ENCODE assay signal across 8 cellular contexts in the genomic region with DNA sequence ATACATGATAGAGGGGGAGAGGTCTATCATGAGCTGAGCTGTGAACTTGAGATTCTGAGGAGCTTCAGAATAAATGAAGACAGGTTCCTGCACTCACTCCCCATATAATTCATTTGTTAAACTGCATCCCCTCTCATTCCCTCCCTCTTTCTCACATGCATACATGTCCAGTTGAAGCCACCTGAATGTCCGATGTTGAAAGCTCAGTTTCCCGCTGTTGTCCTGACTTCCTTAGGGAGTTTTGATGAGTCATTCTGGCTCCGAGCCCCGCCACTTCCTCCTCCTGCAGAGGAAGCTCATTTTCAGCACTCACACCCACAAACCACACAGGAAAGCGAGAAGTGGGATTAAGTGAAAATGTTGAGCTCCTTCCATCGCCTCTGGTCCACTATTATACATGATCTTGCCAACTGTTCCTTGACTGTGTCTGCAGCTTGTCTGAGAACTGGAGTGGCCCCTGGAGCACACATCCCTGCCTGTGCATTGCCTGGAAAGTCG.
DNase-seq lines count a peak whose midpoint lies in the region; ATAC-seq and TF ChIP-seq lines count a peak whose summit lies in the region.

No MANE protein-coding gene starts in this region.

- POLR2A ChIA-PET in activated CD4-positive, alpha-beta T cell treated with anti-CD3 and anti-CD28 coated beads, Interleukin-2, amount 10 ng/mL, durations not matched to agents 7 days and 5 days (lab: Charles Lee): no interaction called here
- POLR2A ChIA-PET in activated CD4-positive, alpha-beta T cell treated with anti-CD3 and anti-CD28 coated beads for 36 hours (lab: Charles Lee): no interaction called here

- peak; percentile 11 for DNase-seq in activated CD4-positive, alpha-beta T cell treated with anti-CD3 and anti-CD28 coated beads, Interleukin-2, amount 10 ng/mL, durations not matched to agents 7 days and 5 days
- no peak for DNase-seq in activated CD4-positive, alpha-beta T cell treated with anti-CD3 and anti-CD28 coated beads for 36 hours
- DNase-seq in HPDE6-E6E7 (ENCODE audit: extremely low spot score): peak; percentile 57
- peak; percentile 21 for DNase-seq in activated T-helper 1 cell treated with anti-CD3 and anti-CD28 coated beads, Interleukin-12 subunit alpha, Interleukin-12 subunit beta, Interleukin-2, Interleukin-4 antibody, amounts not matched to agents 30 ng/mL and 10 ng/mL and 1 ng/mL, durations not matched to agents 14 hours and 24 hours and 36 hours (ENCODE audit: low spot score)
- peak; percentile 81 for DNase-seq in left ventricle myocardium inferior
- DNase-seq in sciatic nerve (ENCODE audit: low spot score): peak; percentile 81
- no peak for DNase-seq in GM13977 (ENCODE audit: low spot score)
- no peak for DNase-seq in NAMALWA (ENCODE audit: low spot score)

- H3K9me3 Mint-ChIP-seq in activated CD4-positive, alpha-beta T cell treated with anti-CD3 and anti-CD28 coated beads, Interleukin-2, amount 10 ng/mL, durations not matched to agents 7 days and 5 days: peaks cover 2% of the 10 kb centered on the region
- no peaks in the 10 kb centered on the region for H3K9me3 Mint-ChIP-seq in activated CD4-positive, alpha-beta T cell treated with anti-CD3 and anti-CD28 coated beads for 36 hours (ENCODE audit: low read depth)
- H3K9me3 Mint-ChIP-seq in activated T-helper 1 cell treated with anti-CD3 and anti-CD28 coated beads, Interleukin-12 subunit alpha, Interleukin-12 subunit beta, Interleukin-2, Interleukin-4 antibody, amounts not matched to agents 30 ng/mL and 10 ng/mL and 1 ng/mL, durations not matched to agents 14 hours and 24 hours and 36 hours: no peaks in the 10 kb centered on the region

- H3K36me3 Mint-ChIP-seq in activated CD4-positive, alpha-beta T cell treated with anti-CD3 and anti-CD28 coated beads, Interleukin-2, amount 10 ng/mL, durations not matched to agents 7 days and 5 days (ENCODE audit: low read depth): no peaks in the 10 kb centered on the region
- H3K36me3 Mint-ChIP-seq in activated CD4-positive, alpha-beta T cell treated with anti-CD3 and anti-CD28 coated beads for 36 hours (ENCODE audit: low read depth): no peaks in the 10 kb centered on the region
- H3K36me3 Mint-ChIP-seq in activated T-helper 1 cell treated with anti-CD3 and anti-CD28 coated beads, Interleukin-12 subunit alpha, Interleukin-12 subunit beta, Interleukin-2, Interleukin-4 antibody, amounts not matched to agents 30 ng/mL and 10 ng/mL and 1 ng/mL, durations not matched to agents 14 hours and 24 hours and 36 hours (ENCODE audit: low read depth): peaks cover 10% of the 10 kb centered on the region

- peak overlapping the region; percentile 58 for H3K27ac ChIP-seq in left ventricle myocardium inferior (replicated peaks)

- intact Hi-C loops in activated CD4-positive, alpha-beta T cell treated with anti-CD3 and anti-CD28 coated beads for 36 hours (cut with DNase I, micrococcal nuclease): no loop called here
- intact Hi-C loops in activated T-helper 1 cell treated with anti-CD3 and anti-CD28 coated beads, Interleukin-12 subunit alpha, Interleukin-12 subunit beta, Interleukin-2, Interleukin-4 antibody, amounts not matched to agents 30 ng/mL and 10 ng/mL and 1 ng/mL, durations not matched to agents 14 hours and 24 hours and 36 hours (cut with micrococcal nuclease): loop anchor here (2.0 kb wide), 2 partner anchors 16 to 38 kb away; no protein-coding TSS in a partner anchor
- intact Hi-C loops in left ventricle myocardium inferior (cut with micrococcal nuclease) (no loop called here), sciatic nerve (cut with DNase I) (no loop called here)

- no peak overlapping the region for H3K27ac Mint-ChIP-seq in activated CD4-positive, alpha-beta T cell treated with anti-CD3 and anti-CD28 coated beads, Interleukin-2, amount 10 ng/mL, durations not matched to agents 7 days and 5 days
- H3K27ac Mint-ChIP-seq in activated CD4-positive, alpha-beta T cell treated with anti-CD3 and anti-CD28 coated beads for 36 hours: no peak overlapping the region
- H3K27ac Mint-ChIP-seq in activated T-helper 1 cell treated with anti-CD3 and anti-CD28 coated beads, Interleukin-12 subunit alpha, Interleukin-12 subunit beta, Interleukin-2, Interleukin-4 antibody, amounts not matched to agents 30 ng/mL and 10 ng/mL and 1 ng/mL, durations not matched to agents 14 hours and 24 hours and 36 hours: no peak overlapping the region

- H3K27me3 ChIP-seq in left ventricle myocardium inferior (ENCODE audit: low read depth): no peaks in the 10 kb centered on the region

- peak overlapping the region; percentile 24 for H3K4me3 ChIP-seq in left ventricle myocardium inferior

- H3K36me3 ChIP-seq in left ventricle myocardium inferior: no peaks in the 10 kb centered on the region

- peak overlapping the region; percentile 37 for H3K4me3 Mint-ChIP-seq in activated CD4-positive, alpha-beta T cell treated with anti-CD3 and anti-CD28 coated beads, Interleukin-2, amount 10 ng/mL, durations not matched to agents 7 days and 5 days
- H3K4me3 Mint-ChIP-seq in activated CD4-positive, alpha-beta T cell treated with anti-CD3 and anti-CD28 coated beads for 36 hours: no peak overlapping the region
- H3K4me3 Mint-ChIP-seq in activated T-helper 1 cell treated with anti-CD3 and anti-CD28 coated beads, Interleukin-12 subunit alpha, Interleukin-12 subunit beta, Interleukin-2, Interleukin-4 antibody, amounts not matched to agents 30 ng/mL and 10 ng/mL and 1 ng/mL, durations not matched to agents 14 hours and 24 hours and 36 hours: peak overlapping the region; percentile 73

- CTCF ChIA-PET in activated CD4-positive, alpha-beta T cell treated with anti-CD3 and anti-CD28 coated beads, Interleukin-2, amount 10 ng/mL, durations not matched to agents 7 days and 5 days (lab: Charles Lee): interaction anchor here (1.2 to 1.5 kb wide), 6 partner anchors 9 to 70 kb away, joined by 3 to 6 read pairs (median 4); no protein-coding TSS in a partner anchor
- CTCF ChIA-PET in activated CD4-positive, alpha-beta T cell treated with anti-CD3 and anti-CD28 coated beads for 36 hours (lab: Charles Lee): interaction anchor here (0.6 to 1.5 kb wide), 5 partner anchors 8 to 362 kb away, joined by 3 to 6 read pairs (median 5); no protein-coding TSS in a partner anchor

- ATAC-seq in activated CD4-positive, alpha-beta T cell treated with anti-CD3 and anti-CD28 coated beads for 36 hours: no peak
- ATAC-seq in sciatic nerve: peak; percentile 77

- peaks cover 28% of the 10 kb centered on the region for H3K4me1 Mint-ChIP-seq in activated CD4-positive, alpha-beta T cell treated with anti-CD3 and anti-CD28 coated beads, Interleukin-2, amount 10 ng/mL, durations not matched to agents 7 days and 5 days
- H3K4me1 Mint-ChIP-seq in activated CD4-positive, alpha-beta T cell treated with anti-CD3 and anti-CD28 coated beads for 36 hours: peaks cover 9% of the 10 kb centered on the region
- H3K4me1 Mint-ChIP-seq in activated T-helper 1 cell treated with anti-CD3 and anti-CD28 coated beads, Interleukin-12 subunit alpha, Interleukin-12 subunit beta, Interleukin-2, Interleukin-4 antibody, amounts not matched to agents 30 ng/mL and 10 ng/mL and 1 ng/mL, durations not matched to agents 14 hours and 24 hours and 36 hours (ENCODE audit: low read depth): peaks cover 66% of the 10 kb centered on the region

- no peak for TF ChIP-seq CTCF in left ventricle myocardium inferior (IDR thresholded peaks at IDR 0.05; ENCODE audit: borderline replicate concordance)
- no peak for TF ChIP-seq CTCF in GM13977 (IDR thresholded peaks at IDR 0.05; ENCODE audit: extremely low read depth, insufficient read depth, missing control alignments)

- in situ Hi-C loops in GM13977 (cut with MboI; ENCODE audit: low pct_unique_long_range_greater_than_20kb, low sequenced_read_pairs, unreplicated experiment): no loop called here

- H3K27me3 Mint-ChIP-seq in activated CD4-positive, alpha-beta T cell treated with anti-CD3 and anti-CD28 coated beads, Interleukin-2, amount 10 ng/mL, durations not matched to agents 7 days and 5 days: peaks cover 15% of the 10 kb centered on the region
- H3K27me3 Mint-ChIP-seq in activated CD4-positive, alpha-beta T cell treated with anti-CD3 and anti-CD28 coated beads for 36 hours: peaks cover 1% of the 10 kb centered on the region
- peaks cover 4% of the 10 kb centered on the region for H3K27me3 Mint-ChIP-seq in activated T-helper 1 cell treated with anti-CD3 and anti-CD28 coated beads, Interleukin-12 subunit alpha, Interleukin-12 subunit beta, Interleukin-2, Interleukin-4 antibody, amounts not matched to agents 30 ng/mL and 10 ng/mL and 1 ng/mL, durations not matched to agents 14 hours and 24 hours and 36 hours (ENCODE audit: insufficient read depth)

- H3K9me3 ChIP-seq in left ventricle myocardium inferior (replicated peaks): no peaks in the 10 kb centered on the region

- H3K4me1 ChIP-seq in left ventricle myocardium inferior: peaks cover 20% of the 10 kb centered on the region

Comparison
In these comparisons a context has a peak if more than half of its experiments do, and no peak if none do; other contexts are left out.
1. DNase-seq: peak in activated CD4-positive, alpha-beta T cell treated with anti-CD3 and anti-CD28 coated beads, Interleukin-2, amount 10 ng/mL, durations not matched to agents 7 days and 5 days (single experiment), HPDE6-E6E7 (single experiment), activated T-helper 1 cell treated with anti-CD3 and anti-CD28 coated beads, Interleukin-12 subunit alpha, Interleukin-12 subunit beta, Interleukin-2, Interleukin-4 antibody, amounts not matched to agents 30 ng/mL and 10 ng/mL and 1 ng/mL, durations not matched to agents 14 hours and 24 hours and 36 hours (single experiment), left ventricle myocardium inferior (single experiment) and sciatic nerve (single experiment); none in activated CD4-positive, alpha-beta T cell treated with anti-CD3 and anti-CD28 coated beads for 36 hours (single experiment), GM13977 (single experiment) and NAMALWA (single experiment).